20 cellular contexts compared by ENCODE assay signal in genomic region chr9:127500399-127500798, GRCh38. TPM values are rescaled to one million over a fixed set of nuclear protein-coding genes. Genes with fewer than 3 reads are reported as not detected.
DNase-seq lines count a peak whose midpoint lies in the region; ATAC-seq, FAIRE-seq and TF ChIP-seq lines count a peak whose summit lies in the region.
"Had no signal": no experiment of that assay in that cellular context is flagged by ENCODE, and none has a peak within 500 bp of the region (broad histone marks: within the 10 kb centered on the region; RNA-seq: fewer than 3 reads in every experiment).

No MANE protein-coding gene starts in this region.

- H3K4me1 ChIP-seq in BE2C (no peaks in the 10 kb centered on the region; the same call in 1 of the 2 replicates), small intestine (ENCODE audit: control insufficient read depth in 2 of 2, insufficient read depth in 1 of 2, low read depth in 1 of 2, low read length in 1 of 2) (peaks cover under 1% of the 10 kb centered on the region in 2 donors)
- H3K4me1 ChIP-seq: HAP-1 had no signal

- ATAC-seq in GM21717 (IDR thresholded peaks at IDR 0.05; ENCODE audit: unreplicated experiment) = no peak

- peaks cover 5% of the 10 kb centered on the region for H3K36me3 ChIP-seq in BE2C
- H3K36me3 ChIP-seq in WERI-Rb-1 = peaks cover 39% of the 10 kb centered on the region
- H3K36me3 ChIP-seq in small intestine (ENCODE audit: control insufficient read depth in 2 of 2, insufficient read depth in 2 of 2, low read length in 2 of 2) = peaks cover 4 to 13% of the 10 kb centered on the region in 2 donors

- no peak overlapping the region for H3K4me3 ChIP-seq in BE2C (ENCODE audit: low read depth, low read length)
- H3K4me3 ChIP-seq in WERI-Rb-1 (ENCODE audit: low read depth, low read length) = no peak overlapping the region
- no peak overlapping the region for H3K4me3 ChIP-seq in small intestine (ENCODE audit: low read depth in 1 of 2, low read length in 2 of 2)
- H3K4me3 ChIP-seq: HAP-1, PC-9, SK-N-MC had no signal

- H3K9me3 ChIP-seq in BE2C (no peaks in the 10 kb centered on the region), WERI-Rb-1 (ENCODE audit: severe bottlenecking) (no peaks in the 10 kb centered on the region), small intestine (ENCODE audit: control insufficient read depth, low read depth) (no peaks in the 10 kb centered on the region)
- H3K9me3 ChIP-seq: HAP-1 had no signal

- H3K27me3 ChIP-seq in BE2C (no peaks in the 10 kb centered on the region), WERI-Rb-1 (ENCODE audit: insufficient read depth, low read depth, severe bottlenecking) (no peaks in the 10 kb centered on the region), small intestine (ENCODE audit: control insufficient read depth in 2 of 2, insufficient read depth in 2 of 2, low read length in 2 of 2) (no peaks in the 10 kb centered on the region)

- TF ChIP-seq CTCF in BE2C (IDR thresholded peaks at IDR 0.05; ENCODE audit: low read depth, low read length) (no peak), WERI-Rb-1 (IDR thresholded peaks at IDR 0.05; ENCODE audit: low read depth, low read length) (no peak)

- WGBS in small intestine, 3 donors = 87 to 92% (median 88%) methylated on average over 6 of the region's 6 CpGs

- peak overlapping the region; percentile 18 for H3K27ac ChIP-seq in WERI-Rb-1
- no peak overlapping the region for H3K27ac ChIP-seq in small intestine (ENCODE audit: low read depth in 1 of 2, low read length in 1 of 2)
- H3K27ac ChIP-seq: 22Rv1, PC-9, SK-N-MC had no signal

- DNase-seq in DMS 273 (lab: John Stamatoyannopoulos, UW; ENCODE audit: unreplicated experiment) = peak; percentile 30
- no peak for DNase-seq in DMS 273 treated with DMSO at 0.1 percent for 48 hours (lab: John Stamatoyannopoulos, UW)
- peak; percentile 42 for DNase-seq in BE2C
- DNase-seq in NCI-H524 treated with DMSO at 0.1 percent for 48 hours (lab: John Stamatoyannopoulos, UW) = peak; percentile 26
- DNase-seq in WERI-Rb-1 = peak; percentile 76
- no peak for DNase-seq in small intestine
- no peak for DNase-seq in stimulated activated CD4-positive, alpha-beta T cell treated with anti-CD3 and anti-CD28 coated beads, Interleukin-1b, Interleukin-23, amount 100 ng/mL, for 48 hours
- DNase-seq: Calu3; CD4-positive, alpha-beta memory T cell; DND-41; Kasumi-1; NCI-H2029 treated with DMSO at 0.1 percent for 48 hours; NCI-H226; NCI-H526 treated with DMSO at 0.1 percent for 48 hours; PC-9 had no signal

- FAIRE-seq in small intestine (lab: Jason Lieb, UNC) = no peak
- FAIRE-seq: G401.6 had no signal

RNA-seq across cellular contexts. Expression of gene LRSAM1, which starts 49.1 kb away (rescaled TPM):
- polyA plus RNA-seq in BE2C (2012; ENCODE audit: insufficient read depth, insufficient read length, low read depth) = 20.5 TPM
- polyA plus RNA-seq in small intestine = 10 to 100 TPM; 12.8 to 22.8 (median 22.4) TPM

RNA-seq across cellular contexts. Expression of gene RPL12, which starts 49.2 kb away (rescaled TPM):
- polyA plus RNA-seq in BE2C (2012; ENCODE audit: insufficient read depth, insufficient read length, low read depth) = 694 TPM
- 1,000 to 10,000 TPM; 2,018 to 3,950 (median 3,161) TPM for polyA plus RNA-seq in small intestine

Comparison
In these comparisons a context has a peak if more than half of its experiments do, and no peak if none do; other contexts are left out.
1. DNase-seq: peak in DMS 273 (single experiment), BE2C (single experiment), NCI-H524 treated with DMSO at 0.1 percent for 48 hours (single experiment) and WERI-Rb-1 (single experiment); none in DMS 273 treated with DMSO at 0.1 percent for 48 hours (single experiment), small intestine (single experiment) and stimulated activated CD4-positive, alpha-beta T cell treated with anti-CD3 and anti-CD28 coated beads, Interleukin-1b, Interleukin-23, amount 100 ng/mL, for 48 hours (single experiment).